In genomic region chr6:72382602-72383529, GRCh38 we compare ENCODE assay signal across 11 cellular contexts.
DNase-seq lines count a peak whose midpoint lies in the region; ATAC-seq and TF ChIP-seq lines count a peak whose summit lies in the region.
"Had no signal": no experiment of that assay in that cellular context is flagged by ENCODE, and none has a peak within 500 bp of the region (broad histone marks: within the 10 kb centered on the region; RNA-seq: fewer than 3 reads in every experiment).

No MANE protein-coding gene starts in this region.

- H3K27ac Mint-ChIP-seq in Calu3 (ENCODE audit: unreplicated experiment), result no peak overlapping the region
- H3K27ac Mint-ChIP-seq: activated T-cell treated with anti-CD3 and anti-CD28 coated beads, Interleukin-2, amount 50 U/mL, for 72 hours had no signal

- no peaks in the 10 kb centered on the region for H3K36me3 Mint-ChIP-seq in Calu3 (ENCODE audit: insufficient read depth, unreplicated experiment)
- no peaks in the 10 kb centered on the region for H3K36me3 Mint-ChIP-seq in activated T-cell treated with anti-CD3 and anti-CD28 coated beads, Interleukin-2, amount 50 U/mL, for 4 hours (ENCODE audit: insufficient read depth)

- no peaks in the 10 kb centered on the region for H3K36me3 ChIP-seq in mucosa of descending colon (ENCODE audit: low read depth)

- H3K9me3 Mint-ChIP-seq in Calu3 (ENCODE audit: low read depth, unreplicated experiment), result no peaks in the 10 kb centered on the region
- no peaks in the 10 kb centered on the region for H3K9me3 Mint-ChIP-seq in activated T-cell treated with anti-CD3 and anti-CD28 coated beads, Interleukin-2, amount 50 U/mL, for 4 hours
- H3K9me3 Mint-ChIP-seq: activated T-cell treated with anti-CD3 and anti-CD28 coated beads, Interleukin-2, amount 50 U/mL, for 72 hours had no signal

- BruUV-seq in Calu3 (replicated peaks; lab: Mats Ljungman, UMichigan), result no TSS peak

- H3K4me3 ChIP-seq in mucosa of descending colon, result no peak overlapping the region

- intact Hi-C loops in mucosa of descending colon (cut with DNase I, micrococcal nuclease), result no loop called here
- intact Hi-C loops in Calu3 (cut with micrococcal nuclease; ENCODE audit: unreplicated experiment), result no loop called here

- H3K9me3 ChIP-seq in mucosa of descending colon, result no peaks in the 10 kb centered on the region

- ATAC-seq in GM18907 (IDR thresholded peaks at IDR 0.05; ENCODE audit: unreplicated experiment) (peak; percentile 98), GM21737 (IDR thresholded peaks at IDR 0.05; ENCODE audit: unreplicated experiment) (peak; percentile 96), HG03280 (IDR thresholded peaks at IDR 0.05; ENCODE audit: unreplicated experiment) (peak; percentile 97), mucosa of descending colon (peak; percentile 25)
- no peak for ATAC-seq in activated T-cell treated with anti-CD3 and anti-CD28 coated beads, Interleukin-2, amount 50 U/mL, for 4 hours
- ATAC-seq: activated T-cell treated with anti-CD3 and anti-CD28 coated beads, Interleukin-2, amount 50 U/mL, for 72 hours had no signal

- H3K4me1 Mint-ChIP-seq in Calu3 (ENCODE audit: low read depth, unreplicated experiment), result no peaks in the 10 kb centered on the region
- no peaks in the 10 kb centered on the region for H3K4me1 Mint-ChIP-seq in activated T-cell treated with anti-CD3 and anti-CD28 coated beads, Interleukin-2, amount 50 U/mL, for 4 hours (ENCODE audit: low read depth)

- no peaks in the 10 kb centered on the region for H3K27me3 Mint-ChIP-seq in Calu3 (ENCODE audit: unreplicated experiment)
- peaks cover 2% of the 10 kb centered on the region for H3K27me3 Mint-ChIP-seq in activated T-cell treated with anti-CD3 and anti-CD28 coated beads, Interleukin-2, amount 50 U/mL, for 4 hours (ENCODE audit: low read depth)

- DNase-seq in mucosa of descending colon (no peak), Calu3 (no peak), HuH-7.5 (ENCODE audit: low spot score) (no peak)
- no peak for DNase-seq in activated CD4-positive, CD25-positive, alpha-beta regulatory T cell (lab: John Stamatoyannopoulos, UW)
- DNase-seq in activated T-cell treated with anti-CD3 and anti-CD28 coated beads, Interleukin-2, amount 50 U/mL, for 4 hours, result no peak
- DNase-seq: activated T-cell treated with anti-CD3 and anti-CD28 coated beads, Interleukin-2, amount 50 U/mL, for 72 hours; EL; foreskin melanocyte had no signal

- CTCF ChIA-PET in Calu3 (lab: Charles Lee), result no interaction called here

- no peaks in the 10 kb centered on the region for H3K4me1 ChIP-seq in mucosa of descending colon (ENCODE audit: low read depth)

- TF ChIP-seq CTCF in mucosa of descending colon (IDR thresholded peaks at IDR 0.05), result no peak
- TF ChIP-seq CTCF in Calu3 (IDR thresholded peaks at IDR 0.05; ENCODE audit: unreplicated experiment), result no peak

- no peak overlapping the region for H3K4me3 Mint-ChIP-seq in Calu3 (ENCODE audit: low read depth, unreplicated experiment)
- no peak overlapping the region for H3K4me3 Mint-ChIP-seq in activated T-cell treated with anti-CD3 and anti-CD28 coated beads, Interleukin-2, amount 50 U/mL, for 4 hours
- H3K4me3 Mint-ChIP-seq: activated T-cell treated with anti-CD3 and anti-CD28 coated beads, Interleukin-2, amount 50 U/mL, for 72 hours had no signal

Comparison
In these comparisons a context has a peak if more than half of its experiments do, and no peak if none do; other contexts are left out.
1. ATAC-seq: peak in GM18907 (single experiment), GM21737 (single experiment), HG03280 (single experiment) and mucosa of descending colon (single experiment); none in activated T-cell treated with anti-CD3 and anti-CD28 coated beads, Interleukin-2, amount 50 U/mL, for 4 hours (0 of 2).